Comparison of ENCODE assay signal across 30 cellular contexts in genomic region chr3:152350764-152351163, GRCh38.
DNase-seq lines count a peak whose midpoint lies in the region; ATAC-seq, FAIRE-seq and TF ChIP-seq lines count a peak whose summit lies in the region.
"Had no signal": no experiment of that assay in that cellular context is flagged by ENCODE, and none has a peak within 500 bp of the region (broad histone marks: within the 10 kb centered on the region; RNA-seq: fewer than 3 reads in every experiment).

No MANE protein-coding gene starts in this region.

- no peak overlapping the region for H2AFZ ChIP-seq in keratinocyte (ENCODE audit: control insufficient read depth, low read length)

- H3K4me2 ChIP-seq in keratinocyte (ENCODE audit: control insufficient read depth, extremely low read depth, insufficient read depth, low read depth, low read length): no peak overlapping the region

- no peaks in the 10 kb centered on the region for H3K27me3 ChIP-seq in CD4-positive, CD25-positive, alpha-beta regulatory T cell (ENCODE audit: control insufficient read depth, insufficient read depth, low read length)
- H3K27me3 ChIP-seq in RWPE2 (ENCODE audit: insufficient read depth, poor library complexity, severe bottlenecking) (no peaks in the 10 kb centered on the region), keratinocyte (ENCODE audit: control insufficient read depth, extremely low read depth, insufficient read depth, low read length) (no peaks in the 10 kb centered on the region), SJCRH30 (no peaks in the 10 kb centered on the region)
- H3K27me3 ChIP-seq: MG63, ovary, uterus had no signal

- peak overlapping the region; percentile 34 for H3K27ac ChIP-seq in CD4-positive, CD25-positive, alpha-beta regulatory T cell (ENCODE audit: insufficient read depth, low read length, poor library complexity, severe bottlenecking)
- peak overlapping the region; percentile 65 for H3K27ac ChIP-seq in RWPE2 (ENCODE audit: poor library complexity, severe bottlenecking)
- H3K27ac ChIP-seq in keratinocyte (ENCODE audit: control insufficient read depth, insufficient read depth, low read length): peak overlapping the region; percentile 85
- no peak overlapping the region for H3K27ac ChIP-seq in SJCRH30
- H3K27ac ChIP-seq: A549, ovary, RWPE1 had no signal

- POLR2A ChIA-PET in activated CD4-positive, alpha-beta memory T cell treated with anti-CD3 and anti-CD28 coated beads for 36 hours (lab: Charles Lee): no interaction called here
- POLR2A ChIA-PET in activated CD4-positive, alpha-beta memory T cell treated with anti-CD3 and anti-CD28 coated beads, Interleukin-2, amount 10 ng/mL, durations not matched to agents 7 days and 5 days (lab: Charles Lee): no interaction called here

- no peak for TF ChIP-seq CTCF in RWPE2 (IDR thresholded peaks at IDR 0.05; ENCODE audit: poor library complexity, severe bottlenecking)
- no peak for TF ChIP-seq CTCF in keratinocyte (optimal IDR thresholded peaks at IDR 0.05 in 1 of 3, IDR thresholded peaks at IDR 0.05 in 1 of 3, conservative IDR thresholded peaks at IDR 0.05 in 1 of 3; ENCODE audit: extremely low read depth in 1 of 3, insufficient read depth in 2 of 3, low read length in 3 of 3)

- no peak for ATAC-seq in CD4-positive, CD25-positive, alpha-beta regulatory T cell (ENCODE audit: low read depth in 2 of 2)
- ATAC-seq in RWPE2 (ENCODE audit: low read depth) (no peak), GM18868 (IDR thresholded peaks at IDR 0.05; ENCODE audit: unreplicated experiment) (no peak)
- ATAC-seq: left lobe of liver, T-helper 17 cell had no signal

- FAIRE-seq in keratinocyte (lab: Jason Lieb, UNC): no peak
- FAIRE-seq: A549, K562 had no signal

- intact Hi-C loops in activated CD4-positive, alpha-beta memory T cell treated with anti-CD3 and anti-CD28 coated beads for 36 hours (cut with micrococcal nuclease): loop anchor here (1.0 kb wide), 1 partner anchor 10 kb away; no protein-coding TSS in a partner anchor

- H3K4me3 Mint-ChIP-seq in activated CD4-positive, alpha-beta memory T cell treated with anti-CD3 and anti-CD28 coated beads for 36 hours: no peak overlapping the region
- H3K4me3 Mint-ChIP-seq in activated CD4-positive, alpha-beta memory T cell treated with anti-CD3 and anti-CD28 coated beads, Interleukin-2, amount 10 ng/mL, durations not matched to agents 7 days and 5 days: no peak overlapping the region
- H3K4me3 Mint-ChIP-seq in CD4-positive, CD25-positive, alpha-beta regulatory T cell: no peak overlapping the region
- H3K4me3 Mint-ChIP-seq: memory B cell; nephron progenitor cell; stimulated activated naive CD8-positive, alpha-beta T cell treated with anti-CD3 and anti-CD28 coated beads, Interleukin-15, Interleukin-2, amounts not matched to agents 100 ng/mL and 50 ng/mL, for 24 hours; T-helper 17 cell had no signal

- DNase-seq in activated CD4-positive, alpha-beta memory T cell treated with anti-CD3 and anti-CD28 coated beads for 36 hours: no peak
- DNase-seq in activated CD4-positive, alpha-beta memory T cell treated with anti-CD3 and anti-CD28 coated beads, Interleukin-2, amount 10 ng/mL, durations not matched to agents 7 days and 5 days: no peak
- no peak for DNase-seq in CD4-positive, CD25-positive, alpha-beta regulatory T cell
- DNase-seq in RWPE2 (ENCODE audit: low spot score): no peak
- DNase-seq in keratinocyte (ENCODE audit: low read depth, low spot score): no peak
- DNase-seq in NCI-H2196 treated with DMSO at 0.1 percent for 48 hours (lab: John Stamatoyannopoulos, UW; ENCODE audit: unreplicated experiment): no peak
- DNase-seq in SJCRH30: no peak
- DNase-seq: activated CD4-positive, alpha-beta T cell treated with anti-CD3 and anti-CD28 coated beads for 4 hours; caudate nucleus; CD8-positive, alpha-beta memory T cell; cortex of kidney; erythroblast; MG63; NCI-H1105; NCI-H187 treated with DMSO at 0.1 percent for 48 hours; NCI-H2171; NCI-H510A; nephron progenitor cell; ovary; SK-N-SH; T-helper 17 cell; uterus had no signal

- H3K9me3 ChIP-seq in CD4-positive, CD25-positive, alpha-beta regulatory T cell (ENCODE audit: control insufficient read depth in 2 of 2, low read length in 2 of 2): no peaks in the 10 kb centered on the region
- no peaks in the 10 kb centered on the region for H3K9me3 ChIP-seq in RWPE2 (ENCODE audit: severe bottlenecking)
- no peaks in the 10 kb centered on the region for H3K9me3 ChIP-seq in keratinocyte (ENCODE audit: control insufficient read depth, low read depth, low read length)
- no peaks in the 10 kb centered on the region for H3K9me3 ChIP-seq in SJCRH30 (replicated peaks)
- H3K9me3 ChIP-seq: A549, MG63, ovary, SK-N-SH, uterus had no signal

- H3K9me3 Mint-ChIP-seq in activated CD4-positive, alpha-beta memory T cell treated with anti-CD3 and anti-CD28 coated beads for 36 hours: no peaks in the 10 kb centered on the region
- no peaks in the 10 kb centered on the region for H3K9me3 Mint-ChIP-seq in activated CD4-positive, alpha-beta memory T cell treated with anti-CD3 and anti-CD28 coated beads, Interleukin-2, amount 10 ng/mL, durations not matched to agents 7 days and 5 days
- H3K9me3 Mint-ChIP-seq in CD4-positive, CD25-positive, alpha-beta regulatory T cell: peaks cover 0 to 2% (median 0%) of the 10 kb centered on the region in 7 donors
- H3K9me3 Mint-ChIP-seq: CD8-positive, alpha-beta memory T cell; memory B cell; nephron progenitor cell; stimulated activated naive CD8-positive, alpha-beta T cell treated with anti-CD3 and anti-CD28 coated beads, Interleukin-15, Interleukin-2, amounts not matched to agents 100 ng/mL and 50 ng/mL, for 24 hours had no signal

- H3K4me1 Mint-ChIP-seq in activated CD4-positive, alpha-beta memory T cell treated with anti-CD3 and anti-CD28 coated beads for 36 hours (ENCODE audit: low read depth): peaks cover 43% of the 10 kb centered on the region
- H3K4me1 Mint-ChIP-seq in activated CD4-positive, alpha-beta memory T cell treated with anti-CD3 and anti-CD28 coated beads, Interleukin-2, amount 10 ng/mL, durations not matched to agents 7 days and 5 days: peaks cover 34% of the 10 kb centered on the region
- H3K4me1 Mint-ChIP-seq in CD4-positive, CD25-positive, alpha-beta regulatory T cell: peaks cover 21 to 50% (median 43%) of the 10 kb centered on the region in 4 donors
- H3K4me1 Mint-ChIP-seq: nephron progenitor cell had no signal

- no peaks in the 10 kb centered on the region for H4K20me1 ChIP-seq in keratinocyte (ENCODE audit: control insufficient read depth, extremely low read depth, insufficient read depth, low read length)

- dilution Hi-C loops in keratinocyte (cut with MboI; ENCODE audit: extremely low pct_ligation_motif_present, low sequenced_read_pairs): no loop called here

- CTCF ChIA-PET in activated CD4-positive, alpha-beta memory T cell treated with anti-CD3 and anti-CD28 coated beads for 36 hours (lab: Charles Lee): interaction anchor here (1.0 kb wide), 1 partner anchor 22 kb away, joined by 3 read pairs; no protein-coding TSS in a partner anchor
- CTCF ChIA-PET in activated CD4-positive, alpha-beta memory T cell treated with anti-CD3 and anti-CD28 coated beads, Interleukin-2, amount 10 ng/mL, durations not matched to agents 7 days and 5 days (lab: Charles Lee): no interaction called here

- peaks cover 16% of the 10 kb centered on the region for H3K36me3 ChIP-seq in CD4-positive, CD25-positive, alpha-beta regulatory T cell (ENCODE audit: control insufficient read depth, insufficient read depth, low read length)
- peaks cover 9% of the 10 kb centered on the region for H3K36me3 ChIP-seq in RWPE2 (ENCODE audit: low read depth)
- H3K36me3 ChIP-seq in keratinocyte (ENCODE audit: control insufficient read depth in 2 of 2, extremely low read depth in 1 of 2, insufficient read depth in 2 of 2, low read length in 2 of 2): peaks cover 0 to 3% of the 10 kb centered on the region in 2 experiments
- 0 out of 2 replicates have a peak, but pooled peaks cover 2% of the 10 kb centered on the region for H3K36me3 ChIP-seq in SJCRH30
- H3K36me3 ChIP-seq: ovary, uterus had no signal

- peak overlapping the region; percentile 37 for H3K4me3 ChIP-seq in CD4-positive, CD25-positive, alpha-beta regulatory T cell (ENCODE audit: low read depth, low read length)
- H3K4me3 ChIP-seq in RWPE2 (ENCODE audit: severe bottlenecking) (no peak overlapping the region), keratinocyte (ENCODE audit: control insufficient read depth in 2 of 3, extremely low read depth in 1 of 3, insufficient read depth in 2 of 3, low read depth in 1 of 3, low read length in 3 of 3) (no peak overlapping the region), SJCRH30 (no peak overlapping the region)
- H3K4me3 ChIP-seq: A549, K562, MG63, ovary, skin epidermis, uterus had no signal

- H3K79me2 ChIP-seq in keratinocyte (ENCODE audit: control insufficient read depth, insufficient read depth, low read length): peaks cover 58% of the 10 kb centered on the region

- H3K36me3 Mint-ChIP-seq in activated CD4-positive, alpha-beta memory T cell treated with anti-CD3 and anti-CD28 coated beads for 36 hours: peaks cover 19% of the 10 kb centered on the region
- H3K36me3 Mint-ChIP-seq in activated CD4-positive, alpha-beta memory T cell treated with anti-CD3 and anti-CD28 coated beads, Interleukin-2, amount 10 ng/mL, durations not matched to agents 7 days and 5 days (ENCODE audit: low read depth): peaks cover 33% of the 10 kb centered on the region
- peaks cover 28% of the 10 kb centered on the region for H3K36me3 Mint-ChIP-seq in CD4-positive, CD25-positive, alpha-beta regulatory T cell

- peak overlapping the region; percentile 68 for H3K27ac Mint-ChIP-seq in activated CD4-positive, alpha-beta memory T cell treated with anti-CD3 and anti-CD28 coated beads for 36 hours
- H3K27ac Mint-ChIP-seq in activated CD4-positive, alpha-beta memory T cell treated with anti-CD3 and anti-CD28 coated beads, Interleukin-2, amount 10 ng/mL, durations not matched to agents 7 days and 5 days: no peak overlapping the region
- H3K27ac Mint-ChIP-seq in CD4-positive, CD25-positive, alpha-beta regulatory T cell: peak overlapping the region in 2 of 3 donors; percentile 20 to 21
- H3K27ac Mint-ChIP-seq: memory B cell, nephron progenitor cell, T-helper 17 cell had no signal

- peaks cover 29% of the 10 kb centered on the region for H3K4me1 ChIP-seq in CD4-positive, CD25-positive, alpha-beta regulatory T cell (ENCODE audit: control insufficient read depth, insufficient read depth, low read length, poor library complexity, severe bottlenecking)
- H3K4me1 ChIP-seq in RWPE2 (ENCODE audit: insufficient read depth, poor library complexity, severe bottlenecking) (peaks cover 35% of the 10 kb centered on the region), keratinocyte (ENCODE audit: control insufficient read depth, extremely low read depth, insufficient read depth, low read length) (peaks cover 26% of the 10 kb centered on the region), SJCRH30 (no peaks in the 10 kb centered on the region)

- H3K27me3 Mint-ChIP-seq in activated CD4-positive, alpha-beta memory T cell treated with anti-CD3 and anti-CD28 coated beads for 36 hours: no peaks in the 10 kb centered on the region
- H3K27me3 Mint-ChIP-seq in activated CD4-positive, alpha-beta memory T cell treated with anti-CD3 and anti-CD28 coated beads, Interleukin-2, amount 10 ng/mL, durations not matched to agents 7 days and 5 days: no peaks in the 10 kb centered on the region
- no peaks in the 10 kb centered on the region for H3K27me3 Mint-ChIP-seq in CD4-positive, CD25-positive, alpha-beta regulatory T cell
- H3K27me3 Mint-ChIP-seq: CD8-positive, alpha-beta memory T cell; memory B cell; stimulated activated naive CD8-positive, alpha-beta T cell treated with anti-CD3 and anti-CD28 coated beads, Interleukin-15, Interleukin-2, amounts not matched to agents 100 ng/mL and 50 ng/mL, for 24 hours; T-helper 17 cell had no signal

- no peaks in the 10 kb centered on the region for H3K9me1 ChIP-seq in keratinocyte (ENCODE audit: control insufficient read depth, extremely low read depth, insufficient read depth, low read length)

- H3K9ac ChIP-seq in keratinocyte (ENCODE audit: control insufficient read depth, extremely low read depth, insufficient read depth, low read length): no peak overlapping the region
